ENCODE assay signal across 14 cellular contexts in genomic region chr2:220228310-220229006, GRCh38.
DNase-seq lines count a peak whose midpoint lies in the region; ATAC-seq, FAIRE-seq and TF ChIP-seq lines count a peak whose summit lies in the region.
"Had no signal": no experiment of that assay in that cellular context is flagged by ENCODE, and none has a peak within 500 bp of the region (broad histone marks: within the 10 kb centered on the region; RNA-seq: fewer than 3 reads in every experiment).

No MANE protein-coding gene starts in this region.

- no peak overlapping the region for H3K27ac Mint-ChIP-seq in activated T-helper 2 cell treated with anti-CD3 and anti-CD28 coated beads, Interferon-gamma antibody, Interleukin-2, Interleukin-4, amounts not matched to agents 10 μg/mL and 5 μg/mL and 100 μg/mL, durations not matched to agents 14 hours and 24 hours and 36 hours
- H3K27ac Mint-ChIP-seq: activated CD4-positive, alpha-beta T cell treated with anti-CD3 and anti-CD28 coated beads, Interleukin-2, amount 10 ng/mL, durations not matched to agents 7 days and 5 days; activated naive CD8-positive, alpha-beta T cell treated with anti-CD3 and anti-CD28 coated beads for 36 hours; CD4-positive, alpha-beta memory T cell had no signal

- no peaks in the 10 kb centered on the region for H3K27me3 Mint-ChIP-seq in activated T-helper 2 cell treated with anti-CD3 and anti-CD28 coated beads, Interferon-gamma antibody, Interleukin-2, Interleukin-4, amounts not matched to agents 10 μg/mL and 5 μg/mL and 100 μg/mL, durations not matched to agents 14 hours and 24 hours and 36 hours (ENCODE audit: low read depth)
- H3K27me3 Mint-ChIP-seq: activated CD4-positive, alpha-beta T cell treated with anti-CD3 and anti-CD28 coated beads, Interleukin-2, amount 10 ng/mL, durations not matched to agents 7 days and 5 days; activated naive CD8-positive, alpha-beta T cell treated with anti-CD3 and anti-CD28 coated beads for 36 hours; CD4-positive, alpha-beta memory T cell had no signal

- FAIRE-seq in HepG2 (lab: Jason Lieb, UNC), result no peak

- H3K79me2 ChIP-seq in mammary epithelial cell (ENCODE audit: insufficient read depth, low read length) (no peaks in the 10 kb centered on the region), HepG2 (ENCODE audit: insufficient read depth, low read length) (no peaks in the 10 kb centered on the region)

- DNase-seq in AG09319 (ENCODE audit: extremely low read depth, low read depth) (peak; percentile 89), M059J (ENCODE audit: low read depth) (peak; percentile 99), mammary epithelial cell (peak; percentile 91), HepG2 (ENCODE audit: low spot score) (peak; percentile 27), CD1c-positive myeloid dendritic cell (ENCODE audit: extremely low spot score) (no peak), GM20000 (ENCODE audit: low spot score) (no peak)
- no peak for DNase-seq in activated T-helper 2 cell treated with anti-CD3 and anti-CD28 coated beads, Interferon-gamma antibody, Interleukin-2, Interleukin-4, amounts not matched to agents 10 μg/mL and 5 μg/mL and 100 μg/mL, durations not matched to agents 14 hours and 24 hours and 36 hours (ENCODE audit: low spot score)
- DNase-seq: activated CD4-positive, alpha-beta T cell treated with anti-CD3 and anti-CD28 coated beads, Interleukin-2, amount 10 ng/mL, durations not matched to agents 7 days and 5 days; activated naive CD8-positive, alpha-beta T cell treated with anti-CD3 and anti-CD28 coated beads for 36 hours; CD4-positive, alpha-beta memory T cell; Karpas-422; Peyer's patch had no signal

- dilution Hi-C loops in mammary epithelial cell (cut with HindIII; ENCODE audit: low sequenced_read_pairs), result no loop called here

- H3K4me3 ChIP-seq in mammary epithelial cell (replicated peaks in 1 of 3; ENCODE audit: insufficient read depth in 1 of 3, low read depth in 2 of 3, low read length in 3 of 3) (no peak overlapping the region), HepG2 (replicated peaks in 1 of 3; ENCODE audit: insufficient read depth in 1 of 3, low read depth in 2 of 3, low read length in 3 of 3) (no peak overlapping the region)
- H3K4me3 ChIP-seq: Peyer's patch had no signal

- H3K27ac ChIP-seq in mammary epithelial cell (ENCODE audit: insufficient read depth, low read depth, low read length) (peak overlapping the region; percentile 37), HepG2 (ENCODE audit: extremely low read length, insufficient read depth, low read length) (no peak overlapping the region)
- H3K27ac ChIP-seq: neutrophil, Peyer's patch had no signal

- TF ChIP-seq CTCF in AG09319 (IDR thresholded peaks at IDR 0.05; ENCODE audit: low read depth, low read length) (no peak), mammary epithelial cell (conservative IDR thresholded peaks at IDR 0.05 in 1 of 2, IDR thresholded peaks at IDR 0.05 in 1 of 2; ENCODE audit: extremely low read depth in 1 of 2, insufficient read depth in 1 of 2, low read depth in 1 of 2, low read length in 2 of 2) (no peak), HepG2 (CRISPR knock-in tag; IDR thresholded peaks at IDR 0.05) (no peak), GM20000 (IDR thresholded peaks at IDR 0.05; ENCODE audit: extremely low read depth, missing control alignments) (no peak)

- POLR2A ChIA-PET in HepG2 (lab: Yijun Ruan, JAX), result no interaction called here

- CTCF ChIA-PET in mammary epithelial cell (lab: Charles Lee; ENCODE audit: low non-redundant PET), result no interaction called here
- CTCF ChIA-PET in HepG2 (lab: Yijun Ruan, JAX; ENCODE audit: low intra/inter-chr PET ratio, low total read pairs), result no interaction called here

- H3K36me3 Mint-ChIP-seq in activated T-helper 2 cell treated with anti-CD3 and anti-CD28 coated beads, Interferon-gamma antibody, Interleukin-2, Interleukin-4, amounts not matched to agents 10 μg/mL and 5 μg/mL and 100 μg/mL, durations not matched to agents 14 hours and 24 hours and 36 hours (ENCODE audit: low read depth), result no peaks in the 10 kb centered on the region
- H3K36me3 Mint-ChIP-seq: activated naive CD8-positive, alpha-beta T cell treated with anti-CD3 and anti-CD28 coated beads for 36 hours; CD4-positive, alpha-beta memory T cell had no signal

- no peak for TF ChIP-seq EP300 in HepG2 (IDR thresholded peaks at IDR 0.05; ENCODE audit: low read depth in 2 of 2, low read length in 2 of 2)
- TF ChIP-seq EP300 in HepG2 (CRISPR knock-in tag; IDR thresholded peaks at IDR 0.05; ENCODE audit: borderline replicate concordance), result no peak

- WGBS in mammary epithelial cell (ENCODE audit: low coverage, missing lambda C conversion rate), result 50% methylated on average over 8 of the region's 8 CpGs
- WGBS in HepG2 (ENCODE audit: low lambda C conversion rate), result 15% methylated on average over 8 of the region's 8 CpGs

- H3K4me3 Mint-ChIP-seq in activated T-helper 2 cell treated with anti-CD3 and anti-CD28 coated beads, Interferon-gamma antibody, Interleukin-2, Interleukin-4, amounts not matched to agents 10 μg/mL and 5 μg/mL and 100 μg/mL, durations not matched to agents 14 hours and 24 hours and 36 hours (ENCODE audit: low read depth), result no peak overlapping the region
- H3K4me3 Mint-ChIP-seq: activated CD4-positive, alpha-beta T cell treated with anti-CD3 and anti-CD28 coated beads, Interleukin-2, amount 10 ng/mL, durations not matched to agents 7 days and 5 days; activated naive CD8-positive, alpha-beta T cell treated with anti-CD3 and anti-CD28 coated beads for 36 hours; CD4-positive, alpha-beta memory T cell had no signal

- in situ Hi-C loops in mammary epithelial cell (cut with MboI; ENCODE audit: low sequenced_read_pairs in 2 of 2) (no loop called here), HepG2 (cut with HindIII; ENCODE audit: extremely low pct_ligation_motif_present, low pct_unique_long_range_greater_than_20kb) (no loop called here)

- H3K9me3 ChIP-seq in mammary epithelial cell (replicated peaks; ENCODE audit: insufficient read depth, low read length), result no peaks in the 10 kb centered on the region
- H3K9me3 ChIP-seq in HepG2 (ENCODE audit: low read length), result no peaks in the 10 kb centered on the region
- H3K9me3 ChIP-seq: neutrophil, Peyer's patch had no signal

- no peaks in the 10 kb centered on the region for H3K9me3 Mint-ChIP-seq in activated T-helper 2 cell treated with anti-CD3 and anti-CD28 coated beads, Interferon-gamma antibody, Interleukin-2, Interleukin-4, amounts not matched to agents 10 μg/mL and 5 μg/mL and 100 μg/mL, durations not matched to agents 14 hours and 24 hours and 36 hours
- H3K9me3 Mint-ChIP-seq: activated CD4-positive, alpha-beta T cell treated with anti-CD3 and anti-CD28 coated beads, Interleukin-2, amount 10 ng/mL, durations not matched to agents 7 days and 5 days; activated naive CD8-positive, alpha-beta T cell treated with anti-CD3 and anti-CD28 coated beads for 36 hours had no signal

- H3K9ac ChIP-seq in mammary epithelial cell (ENCODE audit: insufficient read depth, low read length) (no peak overlapping the region), HepG2 (ENCODE audit: insufficient read depth, low read depth, low read length) (no peak overlapping the region)

- TF ChIP-seq RAD21 in HepG2 (CRISPR knock-in tag; IDR thresholded peaks at IDR 0.05), result no peak

- BruUV-seq in mammary epithelial cell (replicated peaks; lab: Mats Ljungman, UMichigan), result no TSS peak
- BruUV-seq in HepG2 (replicated peaks; lab: Mats Ljungman, UMichigan), result no TSS peak

- H3K36me3 ChIP-seq in mammary epithelial cell (ENCODE audit: insufficient read depth, low read length), result no peaks in the 10 kb centered on the region
- no peaks in the 10 kb centered on the region for H3K36me3 ChIP-seq in HepG2 (replicated peaks in 1 of 2; ENCODE audit: control insufficient read depth in 1 of 2, insufficient read depth in 2 of 2, low read length in 2 of 2)
- H3K36me3 ChIP-seq: neutrophil, Peyer's patch had no signal

- no peaks in the 10 kb centered on the region for H3K27me3 ChIP-seq in mammary epithelial cell (ENCODE audit: insufficient read depth, low read length)
- H3K27me3 ChIP-seq in HepG2 (ENCODE audit: control insufficient read depth in 1 of 2, insufficient read depth in 2 of 2, low read length in 2 of 2), result no peaks in the 10 kb centered on the region; a peak in 1 of 5 replicates
- H3K27me3 ChIP-seq: neutrophil, Peyer's patch had no signal

- peak; percentile 66; the same call in 2 of the 3 replicates for ATAC-seq in HepG2
- no peak for ATAC-seq in HG03135 (IDR thresholded peaks at IDR 0.05; ENCODE audit: unreplicated experiment)

- H4K20me1 ChIP-seq in mammary epithelial cell (ENCODE audit: insufficient read depth, low read length) (no peaks in the 10 kb centered on the region), HepG2 (ENCODE audit: insufficient read depth, low read length) (no peaks in the 10 kb centered on the region)

- H2AFZ ChIP-seq in mammary epithelial cell (ENCODE audit: low read depth, low read length), result peak overlapping the region; percentile 41
- no peak overlapping the region for H2AFZ ChIP-seq in HepG2 (ENCODE audit: low read length)

- intact Hi-C loops in mammary epithelial cell (cut with micrococcal nuclease), result loop anchor here (5.0 kb wide), 1 partner anchor 496 kb away; no protein-coding TSS in a partner anchor
- intact Hi-C loops in HepG2 (cut with micrococcal nuclease; ENCODE audit: unreplicated experiment), result no loop called here
- intact Hi-C loops in activated T-helper 2 cell treated with anti-CD3 and anti-CD28 coated beads, Interferon-gamma antibody, Interleukin-2, Interleukin-4, amounts not matched to agents 10 μg/mL and 5 μg/mL and 100 μg/mL, durations not matched to agents 14 hours and 24 hours and 36 hours (cut with micrococcal nuclease), result no loop called here

- TF ChIP-seq POLR2A in HepG2 (IDR thresholded peaks at IDR 0.05; ENCODE audit: insufficient read depth in 1 of 2, low read depth in 2 of 2, low read length in 2 of 2), result no peak

- peaks cover 52% of the 10 kb centered on the region for H3K4me1 ChIP-seq in mammary epithelial cell (ENCODE audit: insufficient read depth, low read length)
- H3K4me1 ChIP-seq in HepG2 (ENCODE audit: insufficient read depth, low read length), result no peaks in the 10 kb centered on the region
- H3K4me1 ChIP-seq: Peyer's patch had no signal

- H3K4me2 ChIP-seq in mammary epithelial cell (ENCODE audit: insufficient read depth, low read depth, low read length) (peak overlapping the region; percentile 63), HepG2 (ENCODE audit: low read depth, low read length) (no peak overlapping the region)

- H3K4me1 Mint-ChIP-seq in activated T-helper 2 cell treated with anti-CD3 and anti-CD28 coated beads, Interferon-gamma antibody, Interleukin-2, Interleukin-4, amounts not matched to agents 10 μg/mL and 5 μg/mL and 100 μg/mL, durations not matched to agents 14 hours and 24 hours and 36 hours (ENCODE audit: low read depth), result no peaks in the 10 kb centered on the region
- H3K4me1 Mint-ChIP-seq: activated CD4-positive, alpha-beta T cell treated with anti-CD3 and anti-CD28 coated beads, Interleukin-2, amount 10 ng/mL, durations not matched to agents 7 days and 5 days; activated naive CD8-positive, alpha-beta T cell treated with anti-CD3 and anti-CD28 coated beads for 36 hours; CD4-positive, alpha-beta memory T cell had no signal

Comparison
In these comparisons a context has a peak if more than half of its experiments do, and no peak if none do; other contexts are left out.
1. DNase-seq: peak in AG09319 (single experiment), M059J (single experiment), mammary epithelial cell (single experiment) and HepG2 (single experiment); none in CD1c-positive myeloid dendritic cell (single experiment), GM20000 (single experiment) and activated T-helper 2 cell treated with anti-CD3 and anti-CD28 coated beads, Interferon-gamma antibody, Interleukin-2, Interleukin-4, amounts not matched to agents 10 μg/mL and 5 μg/mL and 100 μg/mL, durations not matched to agents 14 hours and 24 hours and 36 hours (single experiment).